In genomic region chr14:34219661-34220060, GRCh38 we compare ENCODE assay signal across 19 cellular contexts.
A peak's percentile ranks its signal among the peaks of the same experiment; 100 is the strongest.
DNase-seq lines count a peak whose midpoint lies in the region; ATAC-seq and TF ChIP-seq lines count a peak whose summit lies in the region.
"Had no signal": no experiment of that assay in that cellular context is flagged by ENCODE, and none has a peak within 500 bp of the region (broad histone marks: within the 10 kb centered on the region; RNA-seq: fewer than 3 reads in every experiment).

No MANE protein-coding gene starts in this region.

- no peak overlapping the region for H3K4me2 ChIP-seq in smooth muscle cell

- peaks cover 5% of the 10 kb centered on the region for H3K4me1 ChIP-seq in smooth muscle cell (ENCODE audit: low read depth)

- 78% methylated on average over 5 of the region's 5 CpGs for WGBS in smooth muscle cell (ENCODE audit: low lambda C conversion rate)

- H3K27ac ChIP-seq in VCaP (peak overlapping the region; percentile 51), smooth muscle cell (ENCODE audit: low read depth) (peak overlapping the region; percentile 69)
- H3K27ac ChIP-seq: GM23248 had no signal

- H3K27me3 ChIP-seq in smooth muscle cell (ENCODE audit: low read depth): no peaks in the 10 kb centered on the region

- H3K36me3 ChIP-seq in smooth muscle cell (ENCODE audit: low read depth): no peaks in the 10 kb centered on the region
- H3K36me3 ChIP-seq: HAP-1 had no signal

- H3F3A ChIP-seq in smooth muscle cell (ENCODE audit: low read depth): no peaks in the 10 kb centered on the region

- H3K79me2 ChIP-seq in smooth muscle cell (ENCODE audit: low read depth): no peaks in the 10 kb centered on the region

- TF ChIP-seq CTCF in VCaP (conservative IDR thresholded peaks at IDR 0.05) (no peak), smooth muscle cell (IDR thresholded peaks at IDR 0.05; ENCODE audit: borderline replicate concordance, insufficient read depth, poor library complexity, severe bottlenecking) (no peak)

- H4K20me1 ChIP-seq in smooth muscle cell (ENCODE audit: low read depth): no peaks in the 10 kb centered on the region

- H2AFZ ChIP-seq in smooth muscle cell (ENCODE audit: low read depth): no peak overlapping the region
- H2AFZ ChIP-seq: GM23248 had no signal

- no peaks in the 10 kb centered on the region for H3K9me3 ChIP-seq in smooth muscle cell (replicated peaks; ENCODE audit: low read depth)
- H3K9me3 ChIP-seq: HAP-1 had no signal

- H3K9ac ChIP-seq in smooth muscle cell (ENCODE audit: low read depth): no peak overlapping the region
- H3K9ac ChIP-seq: GM23248 had no signal

- no peak overlapping the region for H3K4me3 ChIP-seq in smooth muscle cell
- H3K4me3 ChIP-seq: GM23248, HAP-1 had no signal

- DNase-seq in NCI-H2029 treated with DMSO at 0.1 percent for 48 hours (lab: John Stamatoyannopoulos, UW) (peak; percentile 97), iPS-NIHi11 (ENCODE audit: low spot score) (peak; percentile 23), smooth muscle cell (lab: John Stamatoyannopoulos, UW; ENCODE audit: unreplicated experiment) (no peak), NCI-H510A (lab: John Stamatoyannopoulos, UW) (no peak), Ammon's horn (ENCODE audit: low spot score) (no peak)
- DNase-seq: C1 segment of cervical spinal cord; CD8-positive, alpha-beta memory T cell; DMS79; GM23248; NCI-H1436; NCI-H1930; NCI-H748 treated with DMSO at 0.1 percent for 48 hours; NK-92 treated with Interleukin-12 subunit alpha and Interleukin-12 subunit beta, amount 100 ng/mL, for 24 hours; SHP77 treated with DMSO at 0.1 percent for 48 hours had no signal

- ATAC-seq in GM18511 (IDR thresholded peaks at IDR 0.05; ENCODE audit: unreplicated experiment) (no peak), GM19467 (IDR thresholded peaks at IDR 0.05; ENCODE audit: unreplicated experiment) (no peak)
- ATAC-seq: SK-N-SH treated with all-trans-retinoic acid at 6 μM for 48 hours had no signal

Comparison
In these comparisons a context has a peak if more than half of its experiments do, and no peak if none do; other contexts are left out.
1. DNase-seq: peak in NCI-H2029 treated with DMSO at 0.1 percent for 48 hours (single experiment) and iPS-NIHi11 (single experiment); none in smooth muscle cell (single experiment), NCI-H510A (single experiment) and Ammon's horn (single experiment).